1 cellular context compared by ENCODE assay signal in the genomic region with DNA sequence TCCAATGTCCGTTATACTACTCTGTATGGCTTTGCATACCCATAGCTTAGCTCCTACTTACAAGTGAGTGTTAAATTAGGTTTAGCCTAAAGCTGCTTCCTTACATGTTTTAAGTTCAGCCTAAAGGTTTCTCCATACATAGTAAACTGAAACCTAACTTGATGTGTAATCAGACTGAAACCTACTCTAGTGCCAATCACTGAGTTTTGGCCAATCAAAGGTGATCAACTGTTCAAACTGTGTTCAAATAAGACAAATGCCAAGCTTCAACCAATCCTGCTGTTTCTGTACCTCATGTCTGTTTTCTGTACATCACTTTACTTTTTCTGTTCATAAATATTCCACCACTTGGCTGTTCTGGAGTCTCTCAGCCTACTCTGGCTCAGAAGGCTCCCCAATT.
A peak's percentile ranks its signal among the peaks of the same experiment; 100 is the strongest.
TF ChIP-seq lines count a peak whose summit lies in the region.

No MANE protein-coding gene starts in this region.

TF ChIP-seq in GM12878, 131 proteins besides CTCF, POLR2A, EP300 and RAD21:
- no peak for TF ChIP-seq SPI1 (IDR thresholded peaks at IDR 0.05; ENCODE audit: borderline replicate concordance, insufficient read depth, low read depth, low read length)
- TF ChIP-seq PKNOX1 (IDR thresholded peaks at IDR 0.05), result peak; percentile 92
- TF ChIP-seq RCOR1 (conservative IDR thresholded peaks at IDR 0.05; ENCODE audit: low read depth, low read length), result no peak
- TF ChIP-seq, protein P1, sequence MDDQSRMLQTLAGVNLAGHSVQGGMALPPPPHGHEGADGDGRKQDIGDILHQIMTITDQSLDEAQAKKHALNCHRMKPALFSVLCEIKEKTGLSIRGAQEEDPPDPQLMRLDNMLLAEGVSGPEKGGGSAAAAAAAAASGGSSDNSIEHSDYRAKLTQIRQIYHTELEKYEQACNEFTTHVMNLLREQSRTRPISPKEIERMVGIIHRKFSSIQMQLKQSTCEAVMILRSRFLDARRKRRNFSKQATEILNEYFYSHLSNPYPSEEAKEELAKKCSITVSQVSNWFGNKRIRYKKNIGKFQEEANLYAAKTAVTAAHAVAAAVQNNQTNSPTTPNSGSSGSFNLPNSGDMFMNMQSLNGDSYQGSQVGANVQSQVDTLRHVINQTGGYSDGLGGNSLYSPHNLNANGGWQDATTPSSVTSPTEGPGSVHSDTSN (IDR thresholded peaks at IDR 0.05; ENCODE audit: insufficient replicate concordance, low read depth, low read length), result peak; percentile 32
